Comparison of ENCODE assay signal across 15 cellular contexts in the genomic region with DNA sequence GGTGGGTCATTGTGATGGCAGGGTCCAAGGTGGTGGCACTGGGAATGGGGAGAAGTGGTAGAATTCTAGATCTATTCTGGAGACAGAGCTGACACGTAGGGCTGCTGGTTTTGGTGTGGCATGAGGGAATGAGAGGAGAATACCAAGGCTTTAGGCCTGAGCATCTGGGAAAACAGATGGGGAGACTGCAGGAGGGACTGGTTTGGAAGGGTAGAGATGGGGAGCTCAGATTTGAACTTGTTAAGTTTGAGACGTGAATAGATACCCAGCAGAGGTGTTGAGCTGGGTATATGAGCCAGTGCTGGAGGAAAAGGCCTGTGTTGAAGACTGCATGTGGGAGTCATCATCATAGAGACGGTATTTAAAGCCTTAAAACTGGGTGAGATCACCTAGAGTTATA.
"Had no signal": no experiment of that assay in that cellular context is flagged by ENCODE, and none has a peak within 500 bp of the region (broad histone marks: within the 10 kb centered on the region; RNA-seq: fewer than 3 reads in every experiment).

No MANE protein-coding gene starts in this region.

- DNase-seq: dermis blood vessel endothelial cell; dorsolateral prefrontal cortex; effector CD4-positive, alpha-beta T cell; effector memory CD4-positive, alpha-beta T cell; foreskin keratinocyte; heart left ventricle; hypothalamus; immature natural killer cell; left cardiac atrium; left lung; left ventricle myocardium superior; lower lobe of right lung; mesenchymal stem cell; mucosa of descending colon; naive B cell had no signal
